Comparison of ENCODE assay signal across 1 cellular context in the genomic region with DNA sequence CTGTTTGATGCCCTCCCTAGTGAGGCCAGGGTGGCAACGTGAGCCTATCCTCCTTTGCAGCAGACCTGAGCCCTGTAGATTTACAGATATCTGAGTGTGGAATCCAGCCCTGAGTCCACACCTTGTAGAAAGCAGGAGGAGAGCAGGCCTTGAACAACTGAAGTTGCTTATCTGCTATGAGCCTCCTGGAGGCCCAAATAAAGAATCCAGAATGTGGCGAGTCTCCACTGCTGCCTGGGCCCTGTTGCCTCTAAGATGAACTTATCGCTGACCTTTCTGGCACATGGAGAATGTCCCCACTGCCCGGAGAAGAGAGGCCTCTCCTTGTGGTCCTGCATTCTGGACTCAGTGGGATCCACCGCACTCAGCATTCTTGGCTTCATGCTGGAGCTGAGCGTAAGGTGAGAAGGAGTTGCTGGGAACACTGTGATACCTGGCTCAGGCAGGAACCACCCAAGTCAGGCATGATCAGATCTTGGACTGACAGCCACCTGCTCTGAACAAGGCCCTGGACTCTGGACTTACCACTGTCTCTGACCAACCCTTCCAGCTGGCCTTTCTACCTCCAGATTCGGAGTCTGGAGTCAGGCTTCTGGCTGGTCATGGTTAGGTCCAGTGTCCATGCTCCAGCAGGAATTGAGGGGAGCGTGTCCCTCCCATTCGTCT.
A peak's percentile ranks its signal among the peaks of the same experiment; 100 is the strongest.
TF ChIP-seq lines count a peak whose summit lies in the region.

No MANE protein-coding gene starts in this region.

TF ChIP-seq in HepG2, 621 proteins besides CTCF, POLR2A, EP300 and RAD21 (continued from another document and continues in another):
- TF ChIP-seq, protein P1, sequence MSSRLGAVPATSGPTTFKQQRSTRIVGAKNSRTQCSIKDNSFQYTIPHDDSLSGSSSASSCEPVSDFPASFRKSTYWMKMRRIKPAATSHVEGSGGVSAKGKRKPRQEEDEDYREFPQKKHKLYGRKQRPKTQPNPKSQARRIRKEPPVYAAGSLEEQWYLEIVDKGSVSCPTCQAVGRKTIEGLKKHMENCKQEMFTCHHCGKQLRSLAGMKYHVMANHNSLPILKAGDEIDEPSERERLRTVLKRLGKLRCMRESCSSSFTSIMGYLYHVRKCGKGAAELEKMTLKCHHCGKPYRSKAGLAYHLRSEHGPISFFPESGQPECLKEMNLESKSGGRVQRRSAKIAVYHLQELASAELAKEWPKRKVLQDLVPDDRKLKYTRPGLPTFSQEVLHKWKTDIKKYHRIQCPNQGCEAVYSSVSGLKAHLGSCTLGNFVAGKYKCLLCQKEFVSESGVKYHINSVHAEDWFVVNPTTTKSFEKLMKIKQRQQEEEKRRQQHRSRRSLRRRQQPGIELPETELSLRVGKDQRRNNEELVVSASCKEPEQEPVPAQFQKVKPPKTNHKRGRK (CRISPR knock-in tag; IDR thresholded peaks at IDR 0.05) = no peak
- 0 out of 2 replicates have a peak, but pooled peaks have one; percentile 51 for TF ChIP-seq ZNF263 (CRISPR knock-in tag; IDR thresholded peaks at IDR 0.05)
- no peak for TF ChIP-seq TRIM24 (CRISPR knock-in tag; IDR thresholded peaks at IDR 0.05)
- TF ChIP-seq ZNF530 (CRISPR knock-in tag; IDR thresholded peaks at IDR 0.05; ENCODE audit: low read depth) = no peak; the same call in 1 of the 2 replicates
- TF ChIP-seq, protein P2, sequence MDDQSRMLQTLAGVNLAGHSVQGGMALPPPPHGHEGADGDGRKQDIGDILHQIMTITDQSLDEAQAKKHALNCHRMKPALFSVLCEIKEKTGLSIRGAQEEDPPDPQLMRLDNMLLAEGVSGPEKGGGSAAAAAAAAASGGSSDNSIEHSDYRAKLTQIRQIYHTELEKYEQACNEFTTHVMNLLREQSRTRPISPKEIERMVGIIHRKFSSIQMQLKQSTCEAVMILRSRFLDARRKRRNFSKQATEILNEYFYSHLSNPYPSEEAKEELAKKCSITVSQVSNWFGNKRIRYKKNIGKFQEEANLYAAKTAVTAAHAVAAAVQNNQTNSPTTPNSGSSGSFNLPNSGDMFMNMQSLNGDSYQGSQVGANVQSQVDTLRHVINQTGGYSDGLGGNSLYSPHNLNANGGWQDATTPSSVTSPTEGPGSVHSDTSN (CRISPR knock-in tag; IDR thresholded peaks at IDR 0.05; ENCODE audit: borderline replicate concordance) = no peak
- TF ChIP-seq, protein P3, sequence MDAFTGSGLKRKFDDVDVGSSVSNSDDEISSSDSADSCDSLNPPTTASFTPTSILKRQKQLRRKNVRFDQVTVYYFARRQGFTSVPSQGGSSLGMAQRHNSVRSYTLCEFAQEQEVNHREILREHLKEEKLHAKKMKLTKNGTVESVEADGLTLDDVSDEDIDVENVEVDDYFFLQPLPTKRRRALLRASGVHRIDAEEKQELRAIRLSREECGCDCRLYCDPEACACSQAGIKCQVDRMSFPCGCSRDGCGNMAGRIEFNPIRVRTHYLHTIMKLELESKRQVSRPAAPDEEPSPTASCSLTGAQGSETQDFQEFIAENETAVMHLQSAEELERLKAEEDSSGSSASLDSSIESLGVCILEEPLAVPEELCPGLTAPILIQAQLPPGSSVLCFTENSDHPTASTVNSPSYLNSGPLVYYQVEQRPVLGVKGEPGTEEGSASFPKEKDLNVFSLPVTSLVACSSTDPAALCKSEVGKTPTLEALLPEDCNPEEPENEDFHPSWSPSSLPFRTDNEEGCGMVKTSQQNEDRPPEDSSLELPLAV (CRISPR knock-in tag; conservative IDR thresholded peaks at IDR 0.05; ENCODE audit: low read depth) = no peak
- TF ChIP-seq HOXA9 (CRISPR knock-in tag; IDR thresholded peaks at IDR 0.05; ENCODE audit: borderline replicate concordance) = no peak
- TF ChIP-seq TAF15 (IDR thresholded peaks at IDR 0.05; ENCODE audit: low read depth, low read length, poor library complexity, severe bottlenecking) = no peak
- no peak; the same call in 1 of the 2 replicates for TF ChIP-seq KDM3A (CRISPR knock-in tag; IDR thresholded peaks at IDR 0.05; ENCODE audit: low read depth)
- no peak for TF ChIP-seq SOX6 (IDR thresholded peaks at IDR 0.05)
- TF ChIP-seq SOX6 (CRISPR knock-in tag; IDR thresholded peaks at IDR 0.05) = 0 out of 2 replicates have a peak, but pooled peaks have one; percentile 36
- no peak for TF ChIP-seq CEBPB (IDR thresholded peaks at IDR 0.05; ENCODE audit: borderline replicate concordance, low read depth, low read length)
- TF ChIP-seq, protein P4, sequence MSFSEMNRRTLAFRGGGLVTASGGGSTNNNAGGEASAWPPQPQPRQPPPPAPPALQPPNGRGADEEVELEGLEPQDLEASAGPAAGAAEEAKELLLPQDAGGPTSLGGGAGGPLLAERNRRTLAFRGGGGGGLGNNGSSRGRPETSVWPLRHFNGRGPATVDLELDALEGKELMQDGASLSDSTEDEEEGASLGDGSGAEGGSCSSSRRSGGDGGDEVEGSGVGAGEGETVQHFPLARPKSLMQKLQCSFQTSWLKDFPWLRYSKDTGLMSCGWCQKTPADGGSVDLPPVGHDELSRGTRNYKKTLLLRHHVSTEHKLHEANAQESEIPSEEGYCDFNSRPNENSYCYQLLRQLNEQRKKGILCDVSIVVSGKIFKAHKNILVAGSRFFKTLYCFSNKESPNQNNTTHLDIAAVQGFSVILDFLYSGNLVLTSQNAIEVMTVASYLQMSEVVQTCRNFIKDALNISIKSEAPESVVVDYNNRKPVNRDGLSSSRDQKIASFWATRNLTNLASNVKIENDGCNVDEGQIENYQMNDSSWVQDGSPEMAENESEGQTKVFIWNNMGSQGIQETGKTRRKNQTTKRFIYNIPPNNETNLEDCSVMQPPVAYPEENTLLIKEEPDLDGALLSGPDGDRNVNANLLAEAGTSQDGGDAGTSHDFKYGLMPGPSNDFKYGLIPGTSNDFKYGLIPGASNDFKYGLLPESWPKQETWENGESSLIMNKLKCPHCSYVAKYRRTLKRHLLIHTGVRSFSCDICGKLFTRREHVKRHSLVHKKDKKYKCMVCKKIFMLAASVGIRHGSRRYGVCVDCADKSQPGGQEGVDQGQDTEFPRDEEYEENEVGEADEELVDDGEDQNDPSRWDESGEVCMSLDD (CRISPR knock-in tag; IDR thresholded peaks at IDR 0.05; ENCODE audit: borderline replicate concordance) = no peak
- no peak for TF ChIP-seq RFX3 (CRISPR knock-in tag; IDR thresholded peaks at IDR 0.05)
- TF ChIP-seq, protein P5, sequence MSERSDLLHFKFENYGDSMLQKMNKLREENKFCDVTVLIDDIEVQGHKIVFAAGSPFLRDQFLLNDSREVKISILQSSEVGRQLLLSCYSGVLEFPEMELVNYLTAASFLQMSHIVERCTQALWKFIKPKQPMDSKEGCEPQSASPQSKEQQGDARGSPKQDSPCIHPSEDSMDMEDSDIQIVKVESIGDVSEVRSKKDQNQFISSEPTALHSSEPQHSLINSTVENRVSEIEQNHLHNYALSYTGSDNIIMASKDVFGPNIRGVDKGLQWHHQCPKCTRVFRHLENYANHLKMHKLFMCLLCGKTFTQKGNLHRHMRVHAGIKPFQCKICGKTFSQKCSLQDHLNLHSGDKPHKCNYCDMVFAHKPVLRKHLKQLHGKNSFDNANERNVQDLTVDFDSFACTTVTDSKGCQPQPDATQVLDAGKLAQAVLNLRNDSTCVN (CRISPR knock-in tag; IDR thresholded peaks at IDR 0.05; ENCODE audit: borderline replicate concordance) = peak; percentile 85; the same call in 1 of the 2 replicates
- peak; percentile 76; the same call in 1 of the 2 replicates for TF ChIP-seq ZNF891 (CRISPR knock-in tag; IDR thresholded peaks at IDR 0.05)
- TF ChIP-seq SCMH1 (CRISPR knock-in tag; IDR thresholded peaks at IDR 0.05; ENCODE audit: borderline replicate concordance) = no peak
- peak; percentile 83 for TF ChIP-seq ZNF644 (CRISPR knock-in tag; IDR thresholded peaks at IDR 0.05; ENCODE audit: low read depth)
- no peak for TF ChIP-seq FOXO1 (CRISPR knock-in tag; IDR thresholded peaks at IDR 0.05)
- TF ChIP-seq HCFC1 (IDR thresholded peaks at IDR 0.05; ENCODE audit: low read depth, low read length) = no peak
- no peak for TF ChIP-seq ZNF672 (CRISPR knock-in tag; IDR thresholded peaks at IDR 0.05)
- TF ChIP-seq, protein P6, sequence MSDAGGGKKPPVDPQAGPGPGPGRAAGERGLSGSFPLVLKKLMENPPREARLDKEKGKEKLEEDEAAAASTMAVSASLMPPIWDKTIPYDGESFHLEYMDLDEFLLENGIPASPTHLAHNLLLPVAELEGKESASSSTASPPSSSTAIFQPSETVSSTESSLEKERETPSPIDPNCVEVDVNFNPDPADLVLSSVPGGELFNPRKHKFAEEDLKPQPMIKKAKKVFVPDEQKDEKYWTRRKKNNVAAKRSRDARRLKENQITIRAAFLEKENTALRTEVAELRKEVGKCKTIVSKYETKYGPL (CRISPR knock-in tag; IDR thresholded peaks at IDR 0.05) = no peak
- TF ChIP-seq CC2D1A (CRISPR knock-in tag; IDR thresholded peaks at IDR 0.05) = no peak
- no peak for TF ChIP-seq ZNF121 (CRISPR knock-in tag; IDR thresholded peaks at IDR 0.05)
- TF ChIP-seq, protein P7, sequence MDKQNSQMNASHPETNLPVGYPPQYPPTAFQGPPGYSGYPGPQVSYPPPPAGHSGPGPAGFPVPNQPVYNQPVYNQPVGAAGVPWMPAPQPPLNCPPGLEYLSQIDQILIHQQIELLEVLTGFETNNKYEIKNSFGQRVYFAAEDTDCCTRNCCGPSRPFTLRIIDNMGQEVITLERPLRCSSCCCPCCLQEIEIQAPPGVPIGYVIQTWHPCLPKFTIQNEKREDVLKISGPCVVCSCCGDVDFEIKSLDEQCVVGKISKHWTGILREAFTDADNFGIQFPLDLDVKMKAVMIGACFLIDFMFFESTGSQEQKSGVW (CRISPR knock-in tag; IDR thresholded peaks at IDR 0.05; ENCODE audit: borderline replicate concordance) = no peak
- TF ChIP-seq, protein P8, sequence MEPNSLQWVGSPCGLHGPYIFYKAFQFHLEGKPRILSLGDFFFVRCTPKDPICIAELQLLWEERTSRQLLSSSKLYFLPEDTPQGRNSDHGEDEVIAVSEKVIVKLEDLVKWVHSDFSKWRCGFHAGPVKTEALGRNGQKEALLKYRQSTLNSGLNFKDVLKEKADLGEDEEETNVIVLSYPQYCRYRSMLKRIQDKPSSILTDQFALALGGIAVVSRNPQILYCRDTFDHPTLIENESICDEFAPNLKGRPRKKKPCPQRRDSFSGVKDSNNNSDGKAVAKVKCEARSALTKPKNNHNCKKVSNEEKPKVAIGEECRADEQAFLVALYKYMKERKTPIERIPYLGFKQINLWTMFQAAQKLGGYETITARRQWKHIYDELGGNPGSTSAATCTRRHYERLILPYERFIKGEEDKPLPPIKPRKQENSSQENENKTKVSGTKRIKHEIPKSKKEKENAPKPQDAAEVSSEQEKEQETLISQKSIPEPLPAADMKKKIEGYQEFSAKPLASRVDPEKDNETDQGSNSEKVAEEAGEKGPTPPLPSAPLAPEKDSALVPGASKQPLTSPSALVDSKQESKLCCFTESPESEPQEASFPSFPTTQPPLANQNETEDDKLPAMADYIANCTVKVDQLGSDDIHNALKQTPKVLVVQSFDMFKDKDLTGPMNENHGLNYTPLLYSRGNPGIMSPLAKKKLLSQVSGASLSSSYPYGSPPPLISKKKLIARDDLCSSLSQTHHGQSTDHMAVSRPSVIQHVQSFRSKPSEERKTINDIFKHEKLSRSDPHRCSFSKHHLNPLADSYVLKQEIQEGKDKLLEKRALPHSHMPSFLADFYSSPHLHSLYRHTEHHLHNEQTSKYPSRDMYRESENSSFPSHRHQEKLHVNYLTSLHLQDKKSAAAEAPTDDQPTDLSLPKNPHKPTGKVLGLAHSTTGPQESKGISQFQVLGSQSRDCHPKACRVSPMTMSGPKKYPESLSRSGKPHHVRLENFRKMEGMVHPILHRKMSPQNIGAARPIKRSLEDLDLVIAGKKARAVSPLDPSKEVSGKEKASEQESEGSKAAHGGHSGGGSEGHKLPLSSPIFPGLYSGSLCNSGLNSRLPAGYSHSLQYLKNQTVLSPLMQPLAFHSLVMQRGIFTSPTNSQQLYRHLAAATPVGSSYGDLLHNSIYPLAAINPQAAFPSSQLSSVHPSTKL (CRISPR knock-in tag; IDR thresholded peaks at IDR 0.05) = peak; percentile 48; the same call in 1 of the 2 replicates
- 0 out of 2 replicates have a peak, but pooled peaks have one; percentile 34 for TF ChIP-seq PAWR (CRISPR knock-in tag; IDR thresholded peaks at IDR 0.05; ENCODE audit: borderline replicate concordance)
- TF ChIP-seq ZSCAN12 (CRISPR knock-in tag; IDR thresholded peaks at IDR 0.05) = no peak
- TF ChIP-seq, protein P9, sequence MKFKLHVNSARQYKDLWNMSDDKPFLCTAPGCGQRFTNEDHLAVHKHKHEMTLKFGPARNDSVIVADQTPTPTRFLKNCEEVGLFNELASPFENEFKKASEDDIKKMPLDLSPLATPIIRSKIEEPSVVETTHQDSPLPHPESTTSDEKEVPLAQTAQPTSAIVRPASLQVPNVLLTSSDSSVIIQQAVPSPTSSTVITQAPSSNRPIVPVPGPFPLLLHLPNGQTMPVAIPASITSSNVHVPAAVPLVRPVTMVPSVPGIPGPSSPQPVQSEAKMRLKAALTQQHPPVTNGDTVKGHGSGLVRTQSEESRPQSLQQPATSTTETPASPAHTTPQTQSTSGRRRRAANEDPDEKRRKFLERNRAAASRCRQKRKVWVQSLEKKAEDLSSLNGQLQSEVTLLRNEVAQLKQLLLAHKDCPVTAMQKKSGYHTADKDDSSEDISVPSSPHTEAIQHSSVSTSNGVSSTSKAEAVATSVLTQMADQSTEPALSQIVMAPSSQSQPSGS (CRISPR knock-in tag; IDR thresholded peaks at IDR 0.05) = no peak
- no peak for TF ChIP-seq ZNF253 (CRISPR knock-in tag; IDR thresholded peaks at IDR 0.05; ENCODE audit: borderline replicate concordance)
- TF ChIP-seq, protein P10, sequence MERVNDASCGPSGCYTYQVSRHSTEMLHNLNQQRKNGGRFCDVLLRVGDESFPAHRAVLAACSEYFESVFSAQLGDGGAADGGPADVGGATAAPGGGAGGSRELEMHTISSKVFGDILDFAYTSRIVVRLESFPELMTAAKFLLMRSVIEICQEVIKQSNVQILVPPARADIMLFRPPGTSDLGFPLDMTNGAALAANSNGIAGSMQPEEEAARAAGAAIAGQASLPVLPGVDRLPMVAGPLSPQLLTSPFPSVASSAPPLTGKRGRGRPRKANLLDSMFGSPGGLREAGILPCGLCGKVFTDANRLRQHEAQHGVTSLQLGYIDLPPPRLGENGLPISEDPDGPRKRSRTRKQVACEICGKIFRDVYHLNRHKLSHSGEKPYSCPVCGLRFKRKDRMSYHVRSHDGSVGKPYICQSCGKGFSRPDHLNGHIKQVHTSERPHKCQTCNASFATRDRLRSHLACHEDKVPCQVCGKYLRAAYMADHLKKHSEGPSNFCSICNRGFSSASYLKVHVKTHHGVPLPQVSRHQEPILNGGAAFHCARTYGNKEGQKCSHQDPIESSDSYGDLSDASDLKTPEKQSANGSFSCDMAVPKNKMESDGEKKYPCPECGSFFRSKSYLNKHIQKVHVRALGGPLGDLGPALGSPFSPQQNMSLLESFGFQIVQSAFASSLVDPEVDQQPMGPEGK (CRISPR knock-in tag; IDR thresholded peaks at IDR 0.05) = no peak
- no peak for TF ChIP-seq ZSCAN22 (CRISPR knock-in tag; IDR thresholded peaks at IDR 0.05)
